ENCODE assay signal across 1 cellular context in the genomic region with DNA sequence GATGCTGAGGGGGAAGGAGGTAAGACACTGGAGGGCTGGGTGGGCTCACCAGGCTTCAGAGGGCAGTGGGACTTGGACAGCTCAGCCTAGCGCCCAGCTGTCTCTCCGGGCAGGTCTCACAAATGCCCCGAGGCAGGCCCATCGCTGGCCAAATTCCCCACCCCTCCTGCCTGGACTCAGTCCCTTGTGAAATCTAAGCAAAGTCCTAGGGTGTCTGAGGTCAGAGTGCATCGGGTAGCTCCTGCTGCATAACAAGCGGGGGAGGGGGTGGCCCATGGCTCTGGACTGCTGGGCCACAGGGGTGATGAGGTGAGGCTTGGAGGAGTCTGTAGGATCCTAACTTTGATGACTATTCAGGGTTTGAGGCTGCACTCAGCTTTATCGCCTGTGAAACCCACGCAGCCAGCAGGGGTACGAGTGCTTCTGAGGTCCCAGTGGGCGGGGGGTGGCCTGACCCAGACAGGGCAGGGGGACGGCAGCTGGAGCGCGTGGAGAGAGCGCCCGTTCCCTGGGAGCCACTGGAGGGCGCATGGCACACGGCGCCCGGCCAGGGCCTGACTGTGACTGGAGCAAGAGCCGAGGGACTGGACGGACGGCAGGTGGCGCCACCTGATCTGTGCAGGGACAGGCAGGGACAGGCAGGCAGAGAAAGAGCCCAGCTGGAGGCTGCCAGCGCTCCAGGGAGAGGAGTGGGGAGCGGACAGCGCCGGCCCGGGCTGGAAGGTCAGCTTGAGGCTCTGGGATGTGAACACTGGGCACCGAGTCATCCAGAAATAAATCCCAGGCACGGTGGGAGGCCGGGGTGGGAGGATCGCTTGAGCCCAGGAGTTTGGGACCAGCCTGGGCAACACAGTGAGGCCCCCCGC.
A peak's percentile ranks its signal among the peaks of the same experiment; 100 is the strongest.
TF ChIP-seq lines count a peak whose summit lies in the region.

No MANE protein-coding gene starts in this region.

TF ChIP-seq in GM12878, 131 proteins besides CTCF, POLR2A, EP300 and RAD21 (continued from another document):
- TF ChIP-seq, protein P1, sequence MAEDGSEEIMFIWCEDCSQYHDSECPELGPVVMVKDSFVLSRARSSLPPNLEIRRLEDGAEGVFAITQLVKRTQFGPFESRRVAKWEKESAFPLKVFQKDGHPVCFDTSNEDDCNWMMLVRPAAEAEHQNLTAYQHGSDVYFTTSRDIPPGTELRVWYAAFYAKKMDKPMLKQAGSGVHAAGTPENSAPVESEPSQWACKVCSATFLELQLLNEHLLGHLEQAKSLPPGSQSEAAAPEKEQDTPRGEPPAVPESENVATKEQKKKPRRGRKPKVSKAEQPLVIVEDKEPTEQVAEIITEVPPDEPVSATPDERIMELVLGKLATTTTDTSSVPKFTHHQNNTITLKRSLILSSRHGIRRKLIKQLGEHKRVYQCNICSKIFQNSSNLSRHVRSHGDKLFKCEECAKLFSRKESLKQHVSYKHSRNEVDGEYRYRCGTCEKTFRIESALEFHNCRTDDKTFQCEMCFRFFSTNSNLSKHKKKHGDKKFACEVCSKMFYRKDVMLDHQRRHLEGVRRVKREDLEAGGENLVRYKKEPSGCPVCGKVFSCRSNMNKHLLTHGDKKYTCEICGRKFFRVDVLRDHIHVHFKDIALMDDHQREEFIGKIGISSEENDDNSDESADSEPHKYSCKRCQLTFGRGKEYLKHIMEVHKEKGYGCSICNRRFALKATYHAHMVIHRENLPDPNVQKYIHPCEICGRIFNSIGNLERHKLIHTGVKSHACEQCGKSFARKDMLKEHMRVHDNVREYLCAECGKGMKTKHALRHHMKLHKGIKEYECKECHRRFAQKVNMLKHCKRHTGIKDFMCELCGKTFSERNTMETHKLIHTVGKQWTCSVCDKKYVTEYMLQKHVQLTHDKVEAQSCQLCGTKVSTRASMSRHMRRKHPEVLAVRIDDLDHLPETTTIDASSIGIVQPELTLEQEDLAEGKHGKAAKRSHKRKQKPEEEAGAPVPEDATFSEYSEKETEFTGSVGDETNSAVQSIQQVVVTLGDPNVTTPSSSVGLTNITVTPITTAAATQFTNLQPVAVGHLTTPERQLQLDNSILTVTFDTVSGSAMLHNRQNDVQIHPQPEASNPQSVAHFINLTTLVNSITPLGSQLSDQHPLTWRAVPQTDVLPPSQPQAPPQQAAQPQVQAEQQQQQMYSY (CRISPR knock-in tag; IDR thresholded peaks at IDR 0.05): no peak
- TF ChIP-seq FOXK2 (IDR thresholded peaks at IDR 0.05) (no peak), PAX8 (IDR thresholded peaks at IDR 0.05) (no peak), CBX5 (IDR thresholded peaks at IDR 0.05; ENCODE audit: low read depth) (no peak), SRF (IDR thresholded peaks at IDR 0.05; ENCODE audit: low read depth in 2 of 2, low read length in 2 of 2) (no peak), NR2C1 (IDR thresholded peaks at IDR 0.05) (no peak), HCFC1 (IDR thresholded peaks at IDR 0.05; ENCODE audit: low read length) (no peak), BACH1 (IDR thresholded peaks at IDR 0.05; ENCODE audit: borderline replicate concordance) (peak; percentile 79; the same call in 1 of the 2 replicates), HDAC6 (IDR thresholded peaks at IDR 0.05; ENCODE audit: unreplicated experiment) (no peak), CHD1 (IDR thresholded peaks at IDR 0.05; ENCODE audit: low read depth, low read length) (0 out of 2 replicates have a peak, but pooled peaks have one; percentile 61), SMAD5 (IDR thresholded peaks at IDR 0.05; ENCODE audit: low read depth) (no peak), CHD4 (IDR thresholded peaks at IDR 0.05) (no peak), SIN3A (IDR thresholded peaks at IDR 0.05; ENCODE audit: low read depth, low read length) (peak; percentile 52; the same call in 1 of the 2 replicates), TCF12 (IDR thresholded peaks at IDR 0.05; ENCODE audit: low read depth, low read length) (peak; percentile 90), RUNX3 (IDR thresholded peaks at IDR 0.05; ENCODE audit: low read length) (no peak), ZNF207 (IDR thresholded peaks at IDR 0.05; ENCODE audit: borderline replicate concordance) (peak; percentile 67; the same call in 1 of the 2 replicates), ZNF384 (IDR thresholded peaks at IDR 0.05; ENCODE audit: borderline replicate concordance, low read depth, low read length) (no peak), BHLHE40 (IDR thresholded peaks at IDR 0.05; ENCODE audit: borderline replicate concordance in 1 of 2, low read depth in 2 of 2, low read length in 1 of 2) (peak; percentile 59 to 79; a peak in 3 of 4 replicates), POU2F2 (IDR thresholded peaks at IDR 0.05; ENCODE audit: borderline replicate concordance, low read depth, low read length) (peak; percentile 85; the same call in 2 of the 3 replicates), CHD2 (IDR thresholded peaks at IDR 0.05; ENCODE audit: borderline replicate concordance, low read depth, low read length) (peak; percentile 61; the same call in 1 of the 2 replicates), TBL1XR1 (IDR thresholded peaks at IDR 0.05; ENCODE audit: low read depth, low read length) (peak; percentile 71; the same call in 1 of the 2 replicates)
- TF ChIP-seq, protein P2, sequence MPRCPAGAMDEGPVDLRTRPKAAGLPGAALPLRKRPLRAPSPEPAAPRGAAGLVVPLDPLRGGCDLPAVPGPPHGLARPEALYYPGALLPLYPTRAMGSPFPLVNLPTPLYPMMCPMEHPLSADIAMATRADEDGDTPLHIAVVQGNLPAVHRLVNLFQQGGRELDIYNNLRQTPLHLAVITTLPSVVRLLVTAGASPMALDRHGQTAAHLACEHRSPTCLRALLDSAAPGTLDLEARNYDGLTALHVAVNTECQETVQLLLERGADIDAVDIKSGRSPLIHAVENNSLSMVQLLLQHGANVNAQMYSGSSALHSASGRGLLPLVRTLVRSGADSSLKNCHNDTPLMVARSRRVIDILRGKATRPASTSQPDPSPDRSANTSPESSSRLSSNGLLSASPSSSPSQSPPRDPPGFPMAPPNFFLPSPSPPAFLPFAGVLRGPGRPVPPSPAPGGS (IDR thresholded peaks at IDR 0.05; ENCODE audit: borderline replicate concordance, insufficient read depth, low read depth, low read length, poor library complexity, severe bottlenecking): peak; percentile 64
- TF ChIP-seq, protein P3, sequence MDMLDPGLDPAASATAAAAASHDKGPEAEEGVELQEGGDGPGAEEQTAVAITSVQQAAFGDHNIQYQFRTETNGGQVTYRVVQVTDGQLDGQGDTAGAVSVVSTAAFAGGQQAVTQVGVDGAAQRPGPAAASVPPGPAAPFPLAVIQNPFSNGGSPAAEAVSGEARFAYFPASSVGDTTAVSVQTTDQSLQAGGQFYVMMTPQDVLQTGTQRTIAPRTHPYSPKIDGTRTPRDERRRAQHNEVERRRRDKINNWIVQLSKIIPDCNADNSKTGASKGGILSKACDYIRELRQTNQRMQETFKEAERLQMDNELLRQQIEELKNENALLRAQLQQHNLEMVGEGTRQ (IDR thresholded peaks at IDR 0.05; ENCODE audit: borderline replicate concordance, low read depth, low read length): no peak
- TF ChIP-seq, protein P4, sequence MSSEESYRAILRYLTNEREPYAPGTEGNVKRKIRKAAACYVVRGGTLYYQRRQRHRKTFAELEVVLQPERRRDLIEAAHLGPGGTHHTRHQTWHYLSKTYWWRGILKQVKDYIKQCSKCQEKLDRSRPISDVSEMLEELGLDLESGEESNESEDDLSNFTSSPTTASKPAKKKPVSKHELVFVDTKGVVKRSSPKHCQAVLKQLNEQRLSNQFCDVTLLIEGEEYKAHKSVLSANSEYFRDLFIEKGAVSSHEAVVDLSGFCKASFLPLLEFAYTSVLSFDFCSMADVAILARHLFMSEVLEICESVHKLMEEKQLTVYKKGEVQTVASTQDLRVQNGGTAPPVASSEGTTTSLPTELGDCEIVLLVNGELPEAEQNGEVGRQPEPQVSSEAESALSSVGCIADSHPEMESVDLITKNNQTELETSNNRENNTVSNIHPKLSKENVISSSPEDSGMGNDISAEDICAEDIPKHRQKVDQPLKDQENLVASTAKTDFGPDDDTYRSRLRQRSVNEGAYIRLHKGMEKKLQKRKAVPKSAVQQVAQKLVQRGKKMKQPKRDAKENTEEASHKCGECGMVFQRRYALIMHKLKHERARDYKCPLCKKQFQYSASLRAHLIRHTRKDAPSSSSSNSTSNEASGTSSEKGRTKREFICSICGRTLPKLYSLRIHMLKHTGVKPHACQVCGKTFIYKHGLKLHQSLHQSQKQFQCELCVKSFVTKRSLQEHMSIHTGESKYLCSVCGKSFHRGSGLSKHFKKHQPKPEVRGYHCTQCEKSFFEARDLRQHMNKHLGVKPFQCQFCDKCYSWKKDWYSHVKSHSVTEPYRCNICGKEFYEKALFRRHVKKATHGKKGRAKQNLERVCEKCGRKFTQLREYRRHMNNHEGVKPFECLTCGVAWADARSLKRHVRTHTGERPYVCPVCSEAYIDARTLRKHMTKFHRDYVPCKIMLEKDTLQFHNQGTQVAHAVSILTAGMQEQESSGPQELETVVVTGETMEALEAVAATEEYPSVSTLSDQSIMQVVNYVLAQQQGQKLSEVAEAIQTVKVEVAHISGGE (CRISPR knock-in tag; IDR thresholded peaks at IDR 0.05): no peak
- TF ChIP-seq, protein P5, sequence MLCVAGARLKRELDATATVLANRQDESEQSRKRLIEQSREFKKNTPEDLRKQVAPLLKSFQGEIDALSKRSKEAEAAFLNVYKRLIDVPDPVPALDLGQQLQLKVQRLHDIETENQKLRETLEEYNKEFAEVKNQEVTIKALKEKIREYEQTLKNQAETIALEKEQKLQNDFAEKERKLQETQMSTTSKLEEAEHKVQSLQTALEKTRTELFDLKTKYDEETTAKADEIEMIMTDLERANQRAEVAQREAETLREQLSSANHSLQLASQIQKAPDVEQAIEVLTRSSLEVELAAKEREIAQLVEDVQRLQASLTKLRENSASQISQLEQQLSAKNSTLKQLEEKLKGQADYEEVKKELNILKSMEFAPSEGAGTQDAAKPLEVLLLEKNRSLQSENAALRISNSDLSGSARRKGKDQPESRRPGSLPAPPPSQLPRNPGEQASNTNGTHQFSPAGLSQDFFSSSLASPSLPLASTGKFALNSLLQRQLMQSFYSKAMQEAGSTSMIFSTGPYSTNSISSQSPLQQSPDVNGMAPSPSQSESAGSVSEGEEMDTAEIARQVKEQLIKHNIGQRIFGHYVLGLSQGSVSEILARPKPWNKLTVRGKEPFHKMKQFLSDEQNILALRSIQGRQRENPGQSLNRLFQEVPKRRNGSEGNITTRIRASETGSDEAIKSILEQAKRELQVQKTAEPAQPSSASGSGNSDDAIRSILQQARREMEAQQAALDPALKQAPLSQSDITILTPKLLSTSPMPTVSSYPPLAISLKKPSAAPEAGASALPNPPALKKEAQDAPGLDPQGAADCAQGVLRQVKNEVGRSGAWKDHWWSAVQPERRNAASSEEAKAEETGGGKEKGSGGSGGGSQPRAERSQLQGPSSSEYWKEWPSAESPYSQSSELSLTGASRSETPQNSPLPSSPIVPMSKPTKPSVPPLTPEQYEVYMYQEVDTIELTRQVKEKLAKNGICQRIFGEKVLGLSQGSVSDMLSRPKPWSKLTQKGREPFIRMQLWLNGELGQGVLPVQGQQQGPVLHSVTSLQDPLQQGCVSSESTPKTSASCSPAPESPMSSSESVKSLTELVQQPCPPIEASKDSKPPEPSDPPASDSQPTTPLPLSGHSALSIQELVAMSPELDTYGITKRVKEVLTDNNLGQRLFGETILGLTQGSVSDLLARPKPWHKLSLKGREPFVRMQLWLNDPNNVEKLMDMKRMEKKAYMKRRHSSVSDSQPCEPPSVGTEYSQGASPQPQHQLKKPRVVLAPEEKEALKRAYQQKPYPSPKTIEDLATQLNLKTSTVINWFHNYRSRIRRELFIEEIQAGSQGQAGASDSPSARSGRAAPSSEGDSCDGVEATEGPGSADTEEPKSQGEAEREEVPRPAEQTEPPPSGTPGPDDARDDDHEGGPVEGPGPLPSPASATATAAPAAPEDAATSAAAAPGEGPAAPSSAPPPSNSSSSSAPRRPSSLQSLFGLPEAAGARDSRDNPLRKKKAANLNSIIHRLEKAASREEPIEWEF (IDR thresholded peaks at IDR 0.05; ENCODE audit: insufficient replicate concordance, low read depth, low read length): no peak
